ENCODE assay signal across 18 cellular contexts in the genomic region with DNA sequence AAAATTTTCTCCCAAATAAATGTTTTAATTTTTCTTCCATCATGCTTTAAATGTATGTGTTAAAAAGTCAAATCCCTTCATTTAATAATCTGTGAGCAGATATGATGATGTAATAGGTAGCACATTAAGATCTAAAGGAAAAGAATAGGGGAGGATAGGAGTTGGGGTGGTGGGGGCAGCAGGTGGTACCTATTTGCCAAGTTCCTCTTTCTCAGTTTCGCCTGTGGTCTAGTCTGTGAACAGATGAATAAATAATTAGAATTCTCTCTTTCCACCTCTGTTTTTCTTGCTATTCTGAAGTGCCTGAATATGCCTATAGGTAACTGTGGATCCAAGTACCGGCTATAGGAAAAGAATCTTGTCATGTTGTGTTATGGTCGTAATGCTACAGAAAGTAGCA.
DNase-seq lines count a peak whose midpoint lies in the region; ATAC-seq and TF ChIP-seq lines count a peak whose summit lies in the region.
"Had no signal": no experiment of that assay in that cellular context is flagged by ENCODE, and none has a peak within 500 bp of the region (broad histone marks: within the 10 kb centered on the region; RNA-seq: fewer than 3 reads in every experiment).

No MANE protein-coding gene starts in this region.

- WGBS in mesendoderm (ENCODE audit: extremely low coverage, insufficient coverage, low lambda C conversion rate) = no CpG with 5 or more reads among the region's 3 CpGs

- H3K36me3 ChIP-seq in mesendoderm (ENCODE audit: control insufficient read depth, insufficient read depth, low read length) = no peaks in the 10 kb centered on the region
- no peaks in the 10 kb centered on the region for H3K36me3 ChIP-seq in PC-9 (ENCODE audit: low read depth)
- H3K36me3 ChIP-seq: Peyer's patch, SJCRH30 had no signal

- H3K9me3 ChIP-seq in PC-9 (ENCODE audit: insufficient read depth, low read depth) = no peaks in the 10 kb centered on the region; the same call in 1 of the 2 replicates
- H3K9me3 ChIP-seq: Peyer's patch, SJCRH30 had no signal

- no peak overlapping the region for H4K8ac ChIP-seq in mesendoderm (ENCODE audit: low read depth, low read length)

- intact Hi-C loops in PC-9 (cut with micrococcal nuclease; ENCODE audit: unreplicated experiment) = no loop called here

- POLR2A ChIA-PET in PC-9 (lab: Charles Lee; ENCODE audit: unreplicated experiment) = no interaction called here

- no peaks in the 10 kb centered on the region for H3K79me1 ChIP-seq in mesendoderm (ENCODE audit: low read length)

- no peaks in the 10 kb centered on the region for H3K9me2 ChIP-seq in PC-9 (ENCODE audit: insufficient read depth)

- H4K5ac ChIP-seq in mesendoderm (ENCODE audit: low read length) = no peak overlapping the region

- no peak overlapping the region for H2AFZ ChIP-seq in PC-9

- no peak overlapping the region for H3K18ac ChIP-seq in mesendoderm (ENCODE audit: low read length)

- H3F3A ChIP-seq in PC-9 (ENCODE audit: insufficient read depth, low read depth) = no peaks in the 10 kb centered on the region

- no TSS peak for BruUV-seq in PC-9 (replicated peaks; lab: Mats Ljungman, UMichigan)

- H3K9ac ChIP-seq in mesendoderm (ENCODE audit: low read length) = no peak overlapping the region

- no peak overlapping the region for H3K23ac ChIP-seq in mesendoderm (ENCODE audit: low read length)

- no peak overlapping the region for H3K4me3 ChIP-seq in mesendoderm (ENCODE audit: low read length)
- no peak overlapping the region for H3K4me3 ChIP-seq in PC-9
- H3K4me3 ChIP-seq: Peyer's patch, SJCRH30 had no signal

- no peak overlapping the region for H3K56ac ChIP-seq in mesendoderm (ENCODE audit: low read length)

- no peaks in the 10 kb centered on the region for H3K27me3 ChIP-seq in mesendoderm (ENCODE audit: insufficient read depth, low read length, poor library complexity)
- H3K27me3 ChIP-seq in PC-9 (ENCODE audit: insufficient read depth, low read depth) = no peaks in the 10 kb centered on the region
- H3K27me3 ChIP-seq: Peyer's patch, SJCRH30 had no signal

- H2AK5ac ChIP-seq in mesendoderm (ENCODE audit: low read length) = no peak overlapping the region

- H2BK5ac ChIP-seq in mesendoderm (ENCODE audit: low read length) = no peak overlapping the region

- H3K4me1 ChIP-seq in mesendoderm (ENCODE audit: control insufficient read depth, low read depth, low read length) = no peaks in the 10 kb centered on the region
- H3K4me1 ChIP-seq in PC-9 (replicated peaks; ENCODE audit: insufficient read depth) = no peaks in the 10 kb centered on the region
- H3K4me1 ChIP-seq: Peyer's patch, SJCRH30 had no signal

- H3K4me2 ChIP-seq in mesendoderm (ENCODE audit: low read length) (no peak overlapping the region), PC-9 (no peak overlapping the region)

- H4K20me1 ChIP-seq in PC-9 (ENCODE audit: insufficient read depth) = no peaks in the 10 kb centered on the region

- DNase-seq in NAMALWA (ENCODE audit: low spot score) (peak; percentile 65), mesendoderm (no peak), kidney glomerular epithelial cell (lab: John Stamatoyannopoulos, UW) (no peak), PC-9 (no peak)
- DNase-seq: CD8-positive, alpha-beta memory T cell; GDM1; NCI-H1105; NCI-H146; NCI-H2029; NCI-H2227 treated with DMSO at 0.1 percent for 48 hours; NCI-H510A; Peyer's patch; SJCRH30; T-helper 1 cell had no signal

- H3K4ac ChIP-seq in mesendoderm (ENCODE audit: low read depth, low read length) = no peak overlapping the region

- no peak for TF ChIP-seq CTCF in PC-9 (conservative IDR thresholded peaks at IDR 0.05)

- peak overlapping the region; percentile 45 for H2BK15ac ChIP-seq in mesendoderm (replicated peaks; ENCODE audit: low read depth)

- H3K79me2 ChIP-seq in mesendoderm (ENCODE audit: control insufficient read depth, insufficient read depth, low read length) (no peaks in the 10 kb centered on the region), PC-9 (ENCODE audit: low read depth) (no peaks in the 10 kb centered on the region)

- H3K27ac ChIP-seq in mesendoderm (ENCODE audit: low read depth, low read length) (no peak overlapping the region), PC-9 (no peak overlapping the region)
- H3K27ac ChIP-seq: C4-2B, Peyer's patch, SJCRH30 had no signal

- CTCF ChIA-PET in PC-9 (lab: Charles Lee) = no interaction called here

- H2BK120ac ChIP-seq in mesendoderm (ENCODE audit: low read depth, low read length) = no peak overlapping the region

- ATAC-seq in GM18498 (IDR thresholded peaks at IDR 0.05; ENCODE audit: unreplicated experiment) = peak; percentile 68
- peak; percentile 75 for ATAC-seq in GM21717 (IDR thresholded peaks at IDR 0.05; ENCODE audit: unreplicated experiment)
- no peak for ATAC-seq in GM18502 (IDR thresholded peaks at IDR 0.05; ENCODE audit: poor library complexity, unreplicated experiment)
